Comparison of ENCODE assay signal across 2 cellular contexts in the genomic region with DNA sequence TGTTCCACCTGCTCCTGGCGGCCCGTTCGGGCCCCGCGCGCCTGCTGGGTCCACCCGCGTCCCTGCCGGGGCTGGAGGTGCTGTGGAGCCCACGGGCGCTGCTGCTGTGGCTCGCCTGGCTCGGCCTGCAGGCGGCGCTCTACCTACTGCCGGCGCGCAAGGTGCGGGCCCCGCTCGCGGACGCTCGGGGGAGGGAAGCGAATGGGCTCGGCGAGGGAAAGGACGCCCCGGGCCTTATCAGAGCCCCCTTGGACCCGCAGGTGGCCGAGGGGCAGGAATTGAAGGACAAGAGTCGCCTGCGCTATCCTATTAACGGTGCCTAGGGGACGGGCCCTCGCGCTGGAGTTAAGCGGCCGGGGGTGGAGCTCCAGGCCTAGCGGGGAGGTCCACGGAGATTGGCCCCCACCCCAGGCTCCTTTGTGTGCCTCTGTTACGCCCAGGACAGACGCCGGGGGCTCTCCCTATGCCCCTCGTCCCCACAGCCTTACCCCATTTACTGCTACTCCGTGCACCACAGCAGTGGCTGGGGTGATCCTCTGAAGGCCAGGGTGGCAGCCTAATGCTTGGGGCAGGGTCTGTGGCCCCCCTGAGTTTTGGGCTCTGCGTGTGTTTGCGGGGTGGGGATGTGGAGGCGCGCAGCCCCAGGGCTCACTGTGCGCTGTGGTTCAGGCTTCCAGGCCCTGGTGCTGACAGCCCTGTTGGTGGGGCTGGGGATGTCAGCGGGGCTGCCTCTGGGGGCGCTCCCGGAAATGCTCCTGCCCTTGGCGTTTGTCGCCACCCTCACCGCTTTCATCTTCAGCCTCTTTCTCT.
TF ChIP-seq lines count a peak whose summit lies in the region.

No MANE protein-coding gene starts in this region.

TF ChIP-seq in IMR-90, 13 proteins besides CTCF, POLR2A, EP300 and RAD21:
- TF ChIP-seq RCOR1 (IDR thresholded peaks at IDR 0.05; ENCODE audit: insufficient replicate concordance, low read length) = no peak
- no peak for TF ChIP-seq SMC3 (IDR thresholded peaks at IDR 0.05; ENCODE audit: low read depth, low read length)
- no peak for TF ChIP-seq BHLHE40 (IDR thresholded peaks at IDR 0.05; ENCODE audit: low read depth, low read length)
- no peak for TF ChIP-seq FOS (IDR thresholded peaks at IDR 0.05; ENCODE audit: low read depth, low read length)
- TF ChIP-seq, protein P1, sequence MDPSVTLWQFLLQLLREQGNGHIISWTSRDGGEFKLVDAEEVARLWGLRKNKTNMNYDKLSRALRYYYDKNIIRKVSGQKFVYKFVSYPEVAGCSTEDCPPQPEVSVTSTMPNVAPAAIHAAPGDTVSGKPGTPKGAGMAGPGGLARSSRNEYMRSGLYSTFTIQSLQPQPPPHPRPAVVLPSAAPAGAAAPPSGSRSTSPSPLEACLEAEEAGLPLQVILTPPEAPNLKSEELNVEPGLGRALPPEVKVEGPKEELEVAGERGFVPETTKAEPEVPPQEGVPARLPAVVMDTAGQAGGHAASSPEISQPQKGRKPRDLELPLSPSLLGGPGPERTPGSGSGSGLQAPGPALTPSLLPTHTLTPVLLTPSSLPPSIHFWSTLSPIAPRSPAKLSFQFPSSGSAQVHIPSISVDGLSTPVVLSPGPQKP (IDR thresholded peaks at IDR 0.05; ENCODE audit: borderline replicate concordance, low read depth, low read length) = no peak
- TF ChIP-seq MXI1 (IDR thresholded peaks at IDR 0.05; ENCODE audit: borderline replicate concordance, low read depth, low read length) = no peak
- TF ChIP-seq, protein P2, sequence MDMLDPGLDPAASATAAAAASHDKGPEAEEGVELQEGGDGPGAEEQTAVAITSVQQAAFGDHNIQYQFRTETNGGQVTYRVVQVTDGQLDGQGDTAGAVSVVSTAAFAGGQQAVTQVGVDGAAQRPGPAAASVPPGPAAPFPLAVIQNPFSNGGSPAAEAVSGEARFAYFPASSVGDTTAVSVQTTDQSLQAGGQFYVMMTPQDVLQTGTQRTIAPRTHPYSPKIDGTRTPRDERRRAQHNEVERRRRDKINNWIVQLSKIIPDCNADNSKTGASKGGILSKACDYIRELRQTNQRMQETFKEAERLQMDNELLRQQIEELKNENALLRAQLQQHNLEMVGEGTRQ (IDR thresholded peaks at IDR 0.05; ENCODE audit: low read depth, low read length) = no peak
- TF ChIP-seq NFE2L2 (IDR thresholded peaks at IDR 0.05; ENCODE audit: low read depth, low read length) = no peak
- peak; percentile 24; the same call in 1 of the 2 replicates for TF ChIP-seq MAZ (IDR thresholded peaks at IDR 0.05; ENCODE audit: borderline replicate concordance, low read depth, low read length)
TF ChIP-seq in IMR-90: peak in this region for 1.

TF ChIP-seq in K562, 482 proteins besides CTCF, POLR2A, EP300 and RAD21 (continues in another document):
- peak; percentile 100 for TF ChIP-seq SAFB (IDR thresholded peaks at IDR 0.05; ENCODE audit: borderline replicate concordance, low read depth, low read length)
- no peak for TF ChIP-seq SMAD3 (CRISPR knock-in tag; conservative IDR thresholded peaks at IDR 0.05)
- peak; percentile 100 for TF ChIP-seq GATAD2B (IDR thresholded peaks at IDR 0.05; ENCODE audit: borderline replicate concordance)
- no peak for TF ChIP-seq ZNF79 (CRISPR knock-in tag; IDR thresholded peaks at IDR 0.05; ENCODE audit: low read depth)
- TF ChIP-seq CAMTA2 (CRISPR knock-in tag; conservative IDR thresholded peaks at IDR 0.05) = no peak
- no peak for TF ChIP-seq DACH1 (IDR thresholded peaks at IDR 0.05; ENCODE audit: partially characterized antibody)
- no peak for TF ChIP-seq ZNF644 (tag; IDR thresholded peaks at IDR 0.05; ENCODE audit: low read depth)
- TF ChIP-seq, protein P3, sequence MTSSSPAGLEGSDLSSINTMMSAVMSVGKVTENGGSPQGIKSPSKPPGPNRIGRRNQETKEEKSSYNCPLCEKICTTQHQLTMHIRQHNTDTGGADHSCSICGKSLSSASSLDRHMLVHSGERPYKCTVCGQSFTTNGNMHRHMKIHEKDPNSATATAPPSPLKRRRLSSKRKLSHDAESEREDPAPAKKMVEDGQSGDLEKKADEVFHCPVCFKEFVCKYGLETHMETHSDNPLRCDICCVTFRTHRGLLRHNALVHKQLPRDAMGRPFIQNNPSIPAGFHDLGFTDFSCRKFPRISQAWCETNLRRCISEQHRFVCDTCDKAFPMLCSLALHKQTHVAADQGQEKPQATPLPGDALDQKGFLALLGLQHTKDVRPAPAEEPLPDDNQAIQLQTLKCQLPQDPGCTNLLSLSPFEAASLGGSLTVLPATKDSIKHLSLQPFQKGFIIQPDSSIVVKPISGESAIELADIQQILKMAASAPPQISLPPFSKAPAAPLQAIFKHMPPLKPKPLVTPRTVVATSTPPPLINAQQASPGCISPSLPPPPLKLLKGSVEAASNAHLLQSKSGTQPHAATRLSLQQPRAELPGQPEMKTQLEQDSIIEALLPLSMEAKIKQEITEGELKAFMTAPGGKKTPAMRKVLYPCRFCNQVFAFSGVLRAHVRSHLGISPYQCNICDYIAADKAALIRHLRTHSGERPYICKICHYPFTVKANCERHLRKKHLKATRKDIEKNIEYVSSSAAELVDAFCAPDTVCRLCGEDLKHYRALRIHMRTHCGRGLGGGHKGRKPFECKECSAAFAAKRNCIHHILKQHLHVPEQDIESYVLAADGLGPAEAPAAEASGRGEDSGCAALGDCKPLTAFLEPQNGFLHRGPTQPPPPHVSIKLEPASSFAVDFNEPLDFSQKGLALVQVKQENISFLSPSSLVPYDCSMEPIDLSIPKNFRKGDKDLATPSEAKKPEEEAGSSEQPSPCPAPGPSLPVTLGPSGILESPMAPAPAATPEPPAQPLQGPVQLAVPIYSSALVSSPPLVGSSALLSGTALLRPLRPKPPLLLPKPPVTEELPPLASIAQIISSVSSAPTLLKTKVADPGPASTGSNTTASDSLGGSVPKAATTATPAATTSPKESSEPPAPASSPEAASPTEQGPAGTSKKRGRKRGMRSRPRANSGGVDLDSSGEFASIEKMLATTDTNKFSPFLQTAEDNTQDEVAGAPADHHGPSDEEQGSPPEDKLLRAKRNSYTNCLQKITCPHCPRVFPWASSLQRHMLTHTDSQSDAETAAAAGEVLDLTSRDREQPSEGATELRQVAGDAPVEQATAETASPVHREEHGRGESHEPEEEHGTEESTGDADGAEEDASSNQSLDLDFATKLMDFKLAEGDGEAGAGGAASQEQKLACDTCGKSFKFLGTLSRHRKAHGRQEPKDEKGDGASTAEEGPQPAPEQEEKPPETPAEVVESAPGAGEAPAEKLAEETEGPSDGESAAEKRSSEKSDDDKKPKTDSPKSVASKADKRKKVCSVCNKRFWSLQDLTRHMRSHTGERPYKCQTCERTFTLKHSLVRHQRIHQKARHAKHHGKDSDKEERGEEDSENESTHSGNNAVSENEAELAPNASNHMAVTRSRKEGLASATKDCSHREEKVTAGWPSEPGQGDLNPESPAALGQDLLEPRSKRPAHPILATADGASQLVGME (CRISPR knock-in tag; IDR thresholded peaks at IDR 0.05) = no peak
- TF ChIP-seq ZNF384 (IDR thresholded peaks at IDR 0.05; ENCODE audit: low read depth, low read length) = 0 out of 2 replicates have a peak, but pooled peaks have one; percentile 28
- no peak for TF ChIP-seq EWSR1 (IDR thresholded peaks at IDR 0.05; ENCODE audit: borderline replicate concordance, low read depth, partially characterized antibody)
- no peak for TF ChIP-seq E2F3 (CRISPR knock-in tag; IDR thresholded peaks at IDR 0.05)
- no peak for TF ChIP-seq HLTF (IDR thresholded peaks at IDR 0.05)
- TF ChIP-seq, protein P4, sequence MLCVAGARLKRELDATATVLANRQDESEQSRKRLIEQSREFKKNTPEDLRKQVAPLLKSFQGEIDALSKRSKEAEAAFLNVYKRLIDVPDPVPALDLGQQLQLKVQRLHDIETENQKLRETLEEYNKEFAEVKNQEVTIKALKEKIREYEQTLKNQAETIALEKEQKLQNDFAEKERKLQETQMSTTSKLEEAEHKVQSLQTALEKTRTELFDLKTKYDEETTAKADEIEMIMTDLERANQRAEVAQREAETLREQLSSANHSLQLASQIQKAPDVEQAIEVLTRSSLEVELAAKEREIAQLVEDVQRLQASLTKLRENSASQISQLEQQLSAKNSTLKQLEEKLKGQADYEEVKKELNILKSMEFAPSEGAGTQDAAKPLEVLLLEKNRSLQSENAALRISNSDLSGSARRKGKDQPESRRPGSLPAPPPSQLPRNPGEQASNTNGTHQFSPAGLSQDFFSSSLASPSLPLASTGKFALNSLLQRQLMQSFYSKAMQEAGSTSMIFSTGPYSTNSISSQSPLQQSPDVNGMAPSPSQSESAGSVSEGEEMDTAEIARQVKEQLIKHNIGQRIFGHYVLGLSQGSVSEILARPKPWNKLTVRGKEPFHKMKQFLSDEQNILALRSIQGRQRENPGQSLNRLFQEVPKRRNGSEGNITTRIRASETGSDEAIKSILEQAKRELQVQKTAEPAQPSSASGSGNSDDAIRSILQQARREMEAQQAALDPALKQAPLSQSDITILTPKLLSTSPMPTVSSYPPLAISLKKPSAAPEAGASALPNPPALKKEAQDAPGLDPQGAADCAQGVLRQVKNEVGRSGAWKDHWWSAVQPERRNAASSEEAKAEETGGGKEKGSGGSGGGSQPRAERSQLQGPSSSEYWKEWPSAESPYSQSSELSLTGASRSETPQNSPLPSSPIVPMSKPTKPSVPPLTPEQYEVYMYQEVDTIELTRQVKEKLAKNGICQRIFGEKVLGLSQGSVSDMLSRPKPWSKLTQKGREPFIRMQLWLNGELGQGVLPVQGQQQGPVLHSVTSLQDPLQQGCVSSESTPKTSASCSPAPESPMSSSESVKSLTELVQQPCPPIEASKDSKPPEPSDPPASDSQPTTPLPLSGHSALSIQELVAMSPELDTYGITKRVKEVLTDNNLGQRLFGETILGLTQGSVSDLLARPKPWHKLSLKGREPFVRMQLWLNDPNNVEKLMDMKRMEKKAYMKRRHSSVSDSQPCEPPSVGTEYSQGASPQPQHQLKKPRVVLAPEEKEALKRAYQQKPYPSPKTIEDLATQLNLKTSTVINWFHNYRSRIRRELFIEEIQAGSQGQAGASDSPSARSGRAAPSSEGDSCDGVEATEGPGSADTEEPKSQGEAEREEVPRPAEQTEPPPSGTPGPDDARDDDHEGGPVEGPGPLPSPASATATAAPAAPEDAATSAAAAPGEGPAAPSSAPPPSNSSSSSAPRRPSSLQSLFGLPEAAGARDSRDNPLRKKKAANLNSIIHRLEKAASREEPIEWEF (CRISPR knock-in tag; IDR thresholded peaks at IDR 0.05) = no peak
- no peak for TF ChIP-seq FOXJ2 (tag; IDR thresholded peaks at IDR 0.05)
- TF ChIP-seq ZC3H8 (IDR thresholded peaks at IDR 0.05) = no peak
- no peak for TF ChIP-seq ZNF274 (IDR thresholded peaks at IDR 0.05; ENCODE audit: borderline replicate concordance, low read depth, low read length)
- TF ChIP-seq, protein P5, sequence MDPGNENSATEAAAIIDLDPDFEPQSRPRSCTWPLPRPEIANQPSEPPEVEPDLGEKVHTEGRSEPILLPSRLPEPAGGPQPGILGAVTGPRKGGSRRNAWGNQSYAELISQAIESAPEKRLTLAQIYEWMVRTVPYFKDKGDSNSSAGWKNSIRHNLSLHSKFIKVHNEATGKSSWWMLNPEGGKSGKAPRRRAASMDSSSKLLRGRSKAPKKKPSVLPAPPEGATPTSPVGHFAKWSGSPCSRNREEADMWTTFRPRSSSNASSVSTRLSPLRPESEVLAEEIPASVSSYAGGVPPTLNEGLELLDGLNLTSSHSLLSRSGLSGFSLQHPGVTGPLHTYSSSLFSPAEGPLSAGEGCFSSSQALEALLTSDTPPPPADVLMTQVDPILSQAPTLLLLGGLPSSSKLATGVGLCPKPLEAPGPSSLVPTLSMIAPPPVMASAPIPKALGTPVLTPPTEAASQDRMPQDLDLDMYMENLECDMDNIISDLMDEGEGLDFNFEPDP (CRISPR knock-in tag; IDR thresholded peaks at IDR 0.05) = no peak
- TF ChIP-seq TCFL5 (CRISPR knock-in tag; conservative IDR thresholded peaks at IDR 0.05) = no peak
- TF ChIP-seq, protein P6, sequence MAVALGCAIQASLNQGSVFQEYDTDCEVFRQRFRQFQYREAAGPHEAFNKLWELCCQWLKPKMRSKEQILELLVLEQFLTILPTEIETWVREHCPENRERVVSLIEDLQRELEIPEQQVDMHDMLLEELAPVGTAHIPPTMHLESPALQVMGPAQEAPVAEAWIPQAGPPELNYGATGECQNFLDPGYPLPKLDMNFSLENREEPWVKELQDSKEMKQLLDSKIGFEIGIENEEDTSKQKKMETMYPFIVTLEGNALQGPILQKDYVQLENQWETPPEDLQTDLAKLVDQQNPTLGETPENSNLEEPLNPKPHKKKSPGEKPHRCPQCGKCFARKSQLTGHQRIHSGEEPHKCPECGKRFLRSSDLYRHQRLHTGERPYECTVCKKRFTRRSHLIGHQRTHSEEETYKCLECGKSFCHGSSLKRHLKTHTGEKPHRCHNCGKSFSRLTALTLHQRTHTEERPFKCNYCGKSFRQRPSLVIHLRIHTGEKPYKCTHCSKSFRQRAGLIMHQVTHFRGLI (CRISPR knock-in tag; IDR thresholded peaks at IDR 0.05) = no peak
- TF ChIP-seq, protein P7, sequence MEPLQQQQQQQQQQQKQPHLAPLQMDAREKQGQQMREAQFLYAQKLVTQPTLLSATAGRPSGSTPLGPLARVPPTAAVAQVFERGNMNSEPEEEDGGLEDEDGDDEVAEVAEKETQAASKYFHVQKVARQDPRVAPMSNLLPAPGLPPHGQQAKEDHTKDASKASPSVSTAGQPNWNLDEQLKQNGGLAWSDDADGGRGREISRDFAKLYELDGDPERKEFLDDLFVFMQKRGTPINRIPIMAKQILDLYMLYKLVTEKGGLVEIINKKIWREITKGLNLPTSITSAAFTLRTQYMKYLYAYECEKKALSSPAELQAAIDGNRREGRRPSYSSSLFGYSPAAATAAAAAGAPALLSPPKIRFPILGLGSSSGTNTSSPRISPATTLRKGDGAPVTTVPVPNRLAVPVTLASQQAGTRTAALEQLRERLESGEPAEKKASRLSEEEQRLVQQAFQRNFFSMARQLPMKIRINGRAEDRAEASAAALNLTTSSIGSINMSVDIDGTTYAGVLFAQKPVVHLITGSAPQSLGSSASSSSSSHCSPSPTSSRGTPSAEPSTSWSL (CRISPR knock-in tag; IDR thresholded peaks at IDR 0.05; ENCODE audit: borderline replicate concordance) = no peak
- no peak for TF ChIP-seq ZNF23 (CRISPR knock-in tag; IDR thresholded peaks at IDR 0.05)
- peak; percentile 15 for TF ChIP-seq TAF1 (IDR thresholded peaks at IDR 0.05; ENCODE audit: control insufficient read depth, extremely low read depth, insufficient read depth, low read length, severe bottlenecking)
- TF ChIP-seq SIN3B (IDR thresholded peaks at IDR 0.05; ENCODE audit: low read depth) = no peak
- TF ChIP-seq MAZ (CRISPR knock-in tag; conservative IDR thresholded peaks at IDR 0.05 in 1 of 2, IDR thresholded peaks at IDR 0.05 in 1 of 2) = peak; percentile 75 to 92
- TF ChIP-seq, protein P8, sequence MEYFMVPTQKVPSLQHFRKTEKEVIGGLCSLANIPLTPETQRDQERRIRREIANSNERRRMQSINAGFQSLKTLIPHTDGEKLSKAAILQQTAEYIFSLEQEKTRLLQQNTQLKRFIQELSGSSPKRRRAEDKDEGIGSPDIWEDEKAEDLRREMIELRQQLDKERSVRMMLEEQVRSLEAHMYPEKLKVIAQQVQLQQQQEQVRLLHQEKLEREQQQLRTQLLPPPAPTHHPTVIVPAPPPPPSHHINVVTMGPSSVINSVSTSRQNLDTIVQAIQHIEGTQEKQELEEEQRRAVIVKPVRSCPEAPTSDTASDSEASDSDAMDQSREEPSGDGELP (CRISPR knock-in tag; IDR thresholded peaks at IDR 0.05; ENCODE audit: borderline replicate concordance) = peak; percentile 76
- TF ChIP-seq PHB (CRISPR knock-in tag; IDR thresholded peaks at IDR 0.05) = no peak
- TF ChIP-seq ERF (CRISPR knock-in tag; IDR thresholded peaks at IDR 0.05) = no peak; the same call in 1 of the 2 replicates
- TF ChIP-seq ILF3 (IDR thresholded peaks at IDR 0.05; ENCODE audit: borderline replicate concordance) = 0 out of 2 replicates have a peak, but pooled peaks have one; percentile 78
- TF ChIP-seq RFX5 (IDR thresholded peaks at IDR 0.05; ENCODE audit: low read depth, low read length) = no peak
- no peak for TF ChIP-seq KLF10 (CRISPR knock-in tag; IDR thresholded peaks at IDR 0.05)
- TF ChIP-seq, protein P9, sequence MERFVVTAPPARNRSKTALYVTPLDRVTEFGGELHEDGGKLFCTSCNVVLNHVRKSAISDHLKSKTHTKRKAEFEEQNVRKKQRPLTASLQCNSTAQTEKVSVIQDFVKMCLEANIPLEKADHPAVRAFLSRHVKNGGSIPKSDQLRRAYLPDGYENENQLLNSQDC (CRISPR knock-in tag; IDR thresholded peaks at IDR 0.05) = no peak
- no peak for TF ChIP-seq SMAD1 (IDR thresholded peaks at IDR 0.05; ENCODE audit: low read depth, low read length, partially characterized antibody)
